In genomic region chr2:129233751-129234406, GRCh38 we compare ENCODE assay signal across 9 cellular contexts.
DNase-seq lines count a peak whose midpoint lies in the region; ATAC-seq and TF ChIP-seq lines count a peak whose summit lies in the region.
"Had no signal": no experiment of that assay in that cellular context is flagged by ENCODE, and none has a peak within 500 bp of the region (broad histone marks: within the 10 kb centered on the region; RNA-seq: fewer than 3 reads in every experiment).

No MANE protein-coding gene starts in this region.

- no peak for DNase-seq in stimulated activated naive CD8-positive, alpha-beta T cell treated with anti-CD3 and anti-CD28 coated beads, Interleukin-15, amount 100 ng/mL, for 72 hours
- no peak for DNase-seq in stimulated activated naive CD8-positive, alpha-beta T cell treated with anti-CD3 and anti-CD28 coated beads, Interleukin-15, Interleukin-2, amounts not matched to agents 100 U/mL and 50 U/mL, for 24 hours
- DNase-seq in astrocyte of the hippocampus (ENCODE audit: low read depth, low spot score) (peak; percentile 50), left colon (no peak), esophagus squamous epithelium (lab: John Stamatoyannopoulos, UW) (no peak), stomach (no peak)
- DNase-seq in activated naive CD4-positive, alpha-beta T cell treated with anti-CD3 and anti-CD28 coated beads for 36 hours = no peak
- no peak for DNase-seq in activated T-cell treated with anti-CD3 and anti-CD28 coated beads, Interleukin-2, amount 50 U/mL, for 48 hours
- DNase-seq: activated CD8-positive, alpha-beta memory T cell treated with anti-CD3 and anti-CD28 coated beads for 24 hours had no signal

- H3K4me3 Mint-ChIP-seq in stimulated activated naive CD8-positive, alpha-beta T cell treated with anti-CD3 and anti-CD28 coated beads, Interleukin-15, amount 100 ng/mL, for 72 hours = no peak overlapping the region
- H3K4me3 Mint-ChIP-seq in activated naive CD4-positive, alpha-beta T cell treated with anti-CD3 and anti-CD28 coated beads for 36 hours = no peak overlapping the region

- no peak overlapping the region for H3K4me3 ChIP-seq in esophagus squamous epithelium
- H3K4me3 ChIP-seq in stomach = no peak overlapping the region

- H3K9me3 Mint-ChIP-seq in stimulated activated naive CD8-positive, alpha-beta T cell treated with anti-CD3 and anti-CD28 coated beads, Interleukin-15, amount 100 ng/mL, for 72 hours = no peaks in the 10 kb centered on the region
- peaks cover 6% of the 10 kb centered on the region for H3K9me3 Mint-ChIP-seq in activated naive CD4-positive, alpha-beta T cell treated with anti-CD3 and anti-CD28 coated beads for 36 hours

- no peak overlapping the region for H3K27ac Mint-ChIP-seq in stimulated activated naive CD8-positive, alpha-beta T cell treated with anti-CD3 and anti-CD28 coated beads, Interleukin-15, amount 100 ng/mL, for 72 hours
- H3K27ac Mint-ChIP-seq in activated naive CD4-positive, alpha-beta T cell treated with anti-CD3 and anti-CD28 coated beads for 36 hours = no peak overlapping the region

- no peaks in the 10 kb centered on the region for H3K9me3 ChIP-seq in esophagus squamous epithelium
- H3K9me3 ChIP-seq in stomach = peaks cover 0 to 6% (median 5%) of the 10 kb centered on the region in 4 donors

- ATAC-seq in stimulated activated naive CD8-positive, alpha-beta T cell treated with anti-CD3 and anti-CD28 coated beads, Interleukin-15, amount 100 ng/mL, for 72 hours = peak; percentile 31
- no peak for ATAC-seq in stimulated activated naive CD8-positive, alpha-beta T cell treated with anti-CD3 and anti-CD28 coated beads, Interleukin-15, Interleukin-2, amounts not matched to agents 100 U/mL and 50 U/mL, for 24 hours
- peak; percentile 39 for ATAC-seq in left colon

- no peaks in the 10 kb centered on the region for H3K27me3 ChIP-seq in esophagus squamous epithelium
- no peaks in the 10 kb centered on the region for H3K27me3 ChIP-seq in stomach

- TF ChIP-seq EP300 in stomach (IDR thresholded peaks at IDR 0.05) = no peak

- H3K4me1 Mint-ChIP-seq in stimulated activated naive CD8-positive, alpha-beta T cell treated with anti-CD3 and anti-CD28 coated beads, Interleukin-15, amount 100 ng/mL, for 72 hours = no peaks in the 10 kb centered on the region
- H3K4me1 Mint-ChIP-seq in activated naive CD4-positive, alpha-beta T cell treated with anti-CD3 and anti-CD28 coated beads for 36 hours (ENCODE audit: low read depth) = no peaks in the 10 kb centered on the region

- CTCF ChIA-PET in activated naive CD4-positive, alpha-beta T cell treated with anti-CD3 and anti-CD28 coated beads for 36 hours (lab: Charles Lee) = no interaction called here

- intact Hi-C loops in left colon (cut with DNase I, micrococcal nuclease) = no loop called here
- intact Hi-C loops in esophagus squamous epithelium (cut with DNase I) = no loop called here
- intact Hi-C loops in activated naive CD4-positive, alpha-beta T cell treated with anti-CD3 and anti-CD28 coated beads for 36 hours (cut with micrococcal nuclease) = no loop called here
- intact Hi-C loops in stomach (cut with DNase I; ENCODE audit: low total_unique reads) = no loop called here

- WGBS in esophagus squamous epithelium, 2 donors = 43 to 60% methylated on average over 6 of the region's 6 CpGs
- 48 to 62% (median 56%) methylated on average over 6 of the region's 6 CpGs for WGBS in stomach, 5 donors

- TF ChIP-seq CTCF in esophagus squamous epithelium (IDR thresholded peaks at IDR 0.05) (peak in 3 of 6 experiments; percentile 25 to 35 (median 25)), stomach (IDR thresholded peaks at IDR 0.05) (peak in 2 of 7 experiments; percentile 9 to 27)

- H3K27ac ChIP-seq in esophagus squamous epithelium = no peak overlapping the region
- H3K27ac ChIP-seq in stomach = no peak overlapping the region

- H3K27me3 Mint-ChIP-seq in stimulated activated naive CD8-positive, alpha-beta T cell treated with anti-CD3 and anti-CD28 coated beads, Interleukin-15, amount 100 ng/mL, for 72 hours = no peaks in the 10 kb centered on the region
- H3K27me3 Mint-ChIP-seq in activated naive CD4-positive, alpha-beta T cell treated with anti-CD3 and anti-CD28 coated beads for 36 hours (ENCODE audit: low read depth) = no peaks in the 10 kb centered on the region

- no peak for TF ChIP-seq POLR2A in esophagus squamous epithelium (IDR thresholded peaks at IDR 0.05)
- no peak for TF ChIP-seq POLR2A in stomach (IDR thresholded peaks at IDR 0.05)

- H3K36me3 Mint-ChIP-seq in activated naive CD4-positive, alpha-beta T cell treated with anti-CD3 and anti-CD28 coated beads for 36 hours (ENCODE audit: low read depth) = no peaks in the 10 kb centered on the region

- no peaks in the 10 kb centered on the region for H3K36me3 ChIP-seq in esophagus squamous epithelium
- no peaks in the 10 kb centered on the region for H3K36me3 ChIP-seq in stomach

- H3K4me1 ChIP-seq in esophagus squamous epithelium (peaks cover 0 to 5% (median 0%) of the 10 kb centered on the region in 3 donors), stomach (no peaks in the 10 kb centered on the region)
